In genomic region chr1:37691497-37692077, GRCh38 we compare ENCODE assay signal across 8 cellular contexts. TPM values are rescaled to one million over a fixed set of nuclear protein-coding genes. Genes with fewer than 3 reads are reported as not detected.
DNase-seq lines count a peak whose midpoint lies in the region; ATAC-seq and TF ChIP-seq lines count a peak whose summit lies in the region.

No MANE protein-coding gene starts in this region.

- no peaks in the 10 kb centered on the region for H3K27me3 ChIP-seq in muscle layer of duodenum (ENCODE audit: low read depth, low read length)
- H3K27me3 ChIP-seq in upper lobe of left lung, result no peaks in the 10 kb centered on the region

- H3K9me3 Mint-ChIP-seq in activated B cell treated with CpG ODN at 0.5 μM for 24 hours, result no peaks in the 10 kb centered on the region

- no peak for TF ChIP-seq CTCF in activated B cell treated with CpG ODN at 0.5 μM for 24 hours (IDR thresholded peaks at IDR 0.05)
- no peak for TF ChIP-seq CTCF in epithelial cell of esophagus (IDR thresholded peaks at IDR 0.05; ENCODE audit: insufficient read depth, low read depth, low read length, missing control alignments)
- TF ChIP-seq CTCF in upper lobe of left lung (IDR thresholded peaks at IDR 0.05), result peak in 1 of 6 experiments; percentile 49

- DNase-seq in AG08396 (ENCODE audit: low spot score) (peak; percentile 25), activated B cell treated with CpG ODN at 0.5 μM for 24 hours (no peak), epithelial cell of esophagus (ENCODE audit: low read depth) (peak; percentile 56), upper lobe of left lung (peak; percentile 60 to 92)

- peak overlapping the region; percentile 80 for H3K4me3 ChIP-seq in epithelial cell of esophagus (ENCODE audit: low read length)
- H3K4me3 ChIP-seq in muscle layer of duodenum (ENCODE audit: low read depth in 1 of 2, low read length in 2 of 2), result peak overlapping the region; percentile 91 to 99
- H3K4me3 ChIP-seq in upper lobe of left lung, result peak overlapping the region; percentile 67 to 94 (median 83)

- POLR2A ChIA-PET in activated B cell treated with CpG ODN at 0.5 μM for 24 hours (lab: Charles Lee), result interaction anchor here (0.6 to 3.6 kb wide), 9 partner anchors 9 to 322 kb away, joined by 3 to 29 read pairs (median 8); partner anchors contain the start of genes GNL2, MEAF6, MTF1 and SNIP1

- H3K27me3 Mint-ChIP-seq in activated B cell treated with CpG ODN at 0.5 μM for 24 hours, result no peaks in the 10 kb centered on the region

- peak overlapping the region; percentile 91 for H3K27ac ChIP-seq in KOPT-K1 (ENCODE audit: low read depth, low read length, poor library complexity, severe bottlenecking)
- peak overlapping the region; percentile 63 for H3K27ac ChIP-seq in muscle layer of duodenum (ENCODE audit: low read length)
- peak overlapping the region; percentile 76 to 94 (median 85) for H3K27ac ChIP-seq in upper lobe of left lung

- TF ChIP-seq EP300 in upper lobe of left lung (IDR thresholded peaks at IDR 0.05), result no peak

- no peak for TF ChIP-seq POLR2A in upper lobe of left lung (IDR thresholded peaks at IDR 0.05)
- no peak for TF ChIP-seq POLR2A in GM18505 (IDR thresholded peaks at IDR 0.05; ENCODE audit: borderline replicate concordance, extremely low read depth, insufficient read depth, insufficient read length)

- peak overlapping the region; percentile 93 for H3K4me3 Mint-ChIP-seq in activated B cell treated with CpG ODN at 0.5 μM for 24 hours

- intact Hi-C loops in activated B cell treated with CpG ODN at 0.5 μM for 24 hours (cut with micrococcal nuclease), result loop anchor here (1.0 to 5.0 kb wide), 15 partner anchors 96 to 1305 kb away; partner anchors contain the start of genes GNL2, INPP5B, MANEAL and MEAF6

- ATAC-seq in GM18517 (IDR thresholded peaks at IDR 0.05; ENCODE audit: unreplicated experiment) (peak; percentile 17), activated B cell treated with CpG ODN at 0.5 μM for 24 hours (ENCODE audit: low read depth) (no peak), upper lobe of left lung (ENCODE audit: low FRiP score in 2 of 2) (peak; percentile 20 to 38), GM18505 (IDR thresholded peaks at IDR 0.05; ENCODE audit: unreplicated experiment) (no peak)

- H3K9me3 ChIP-seq in KOPT-K1 (ENCODE audit: insufficient read depth, low read length, poor library complexity, severe bottlenecking), result no peaks in the 10 kb centered on the region
- no peaks in the 10 kb centered on the region for H3K9me3 ChIP-seq in muscle layer of duodenum (ENCODE audit: control insufficient read depth in 1 of 2, low read length in 2 of 2)
- no peaks in the 10 kb centered on the region for H3K9me3 ChIP-seq in upper lobe of left lung

- CTCF ChIA-PET in activated B cell treated with CpG ODN at 0.5 μM for 24 hours (lab: Charles Lee), result interaction anchor here (2.5 kb wide), 1 partner anchor 168 kb away, joined by 7 read pairs; no protein-coding TSS in a partner anchor

- peaks cover 17% of the 10 kb centered on the region for H3K36me3 Mint-ChIP-seq in activated B cell treated with CpG ODN at 0.5 μM for 24 hours (ENCODE audit: low read depth)

- peaks cover 47% of the 10 kb centered on the region for H3K4me1 Mint-ChIP-seq in activated B cell treated with CpG ODN at 0.5 μM for 24 hours

- WGBS in upper lobe of left lung, 2 donors, result 18% methylated on average over 8 of the region's 45 CpGs; no CpG with 5 or more reads in 1 of the 2 donors

- peaks cover 17 to 36% of the 10 kb centered on the region in 2 donors for H3K4me1 ChIP-seq in muscle layer of duodenum (ENCODE audit: control insufficient read depth in 1 of 2, insufficient read depth in 2 of 2, low read length in 2 of 2)
- peaks cover 27 to 40% (median 32%) of the 10 kb centered on the region in 4 donors for H3K4me1 ChIP-seq in upper lobe of left lung

- H3K36me3 ChIP-seq in KOPT-K1 (ENCODE audit: insufficient read depth, low read length), result peaks cover 42% of the 10 kb centered on the region
- peaks cover 0 to 6% of the 10 kb centered on the region in 2 donors for H3K36me3 ChIP-seq in muscle layer of duodenum (ENCODE audit: control insufficient read depth in 1 of 2, insufficient read depth in 2 of 2, low read length in 2 of 2)
- H3K36me3 ChIP-seq in upper lobe of left lung, result peaks cover 0 to 16% (median 9%) of the 10 kb centered on the region in 4 donors

- peak overlapping the region; percentile 91 for H3K27ac Mint-ChIP-seq in activated B cell treated with CpG ODN at 0.5 μM for 24 hours

RNA-seq across cellular contexts. Expression of gene CDCA8, which starts 0.7 kb away (rescaled TPM):
- total RNA-seq in activated B cell treated with CpG ODN at 0.5 μM for 24 hours (1.9 and 2.9 TPM in 2 replicates), upper lobe of left lung (1 to 10 TPM in 4 of 6 donors, under 1 TPM in 1, not detected in 1; 0.89 to 2.0 (median 1.5) TPM)

RNA-seq across cellular contexts. Expression of gene RSPO1, which starts 56.9 kb away (rescaled TPM):
- total RNA-seq in activated B cell treated with CpG ODN at 0.5 μM for 24 hours (not detected in 2 replicates), upper lobe of left lung (1 to 10 TPM in 5 of 6 donors, under 1 TPM in 1; 0.98 to 5.4 (median 3.5) TPM)

Comparison
In these comparisons a context has a peak if more than half of its experiments do, and no peak if none do; other contexts are left out.
1. ATAC-seq: peak in GM18517 (single experiment) and upper lobe of left lung (2 of 2); none in activated B cell treated with CpG ODN at 0.5 μM for 24 hours (single experiment) and GM18505 (single experiment).
2. Peak in every context shown above with its lines, with median percentiles within 50 percentile points of each other: H3K27ac ChIP-seq and H3K4me3 ChIP-seq.